ENCODE assay signal across 8 cellular contexts in the genomic region with DNA sequence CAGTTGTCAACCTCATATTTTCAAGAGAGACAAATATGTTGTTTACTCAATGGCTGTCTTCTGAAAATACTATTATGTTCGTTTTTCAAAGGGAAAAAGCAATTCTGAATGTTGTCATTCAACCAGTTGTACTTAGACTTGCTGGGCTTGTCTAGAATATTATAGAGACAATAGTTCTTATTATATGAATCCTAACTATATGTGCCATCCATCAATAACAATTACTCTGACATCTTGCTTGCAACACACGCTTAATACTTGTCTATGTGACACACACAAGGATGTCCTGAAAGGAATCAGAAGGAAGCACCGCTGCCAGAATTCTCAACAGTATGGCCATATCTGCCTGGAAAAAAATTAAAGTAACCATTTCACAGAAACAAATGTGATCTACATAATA.
"Had no signal": no experiment of that assay in that cellular context is flagged by ENCODE, and none has a peak within 500 bp of the region (broad histone marks: within the 10 kb centered on the region; RNA-seq: fewer than 3 reads in every experiment).

No MANE protein-coding gene starts in this region.

- H3K27ac ChIP-seq: GM23248 had no signal

- H3K4me1 ChIP-seq: HAP-1 had no signal

- DNase-seq: GM23248, GOT3, H9, HCEC 1CT, HFFc6 had no signal

- H3K4me3 ChIP-seq: GM23248, GM23338, HAP-1 had no signal

- H3K9ac ChIP-seq: GM23248 had no signal

- H3K9me3 ChIP-seq: HAP-1 had no signal

- H3K36me3 ChIP-seq: HAP-1 had no signal

- H3K4me2 ChIP-seq: GM23338 had no signal

- ATAC-seq: GM23338, HCT116 had no signal

- H2AFZ ChIP-seq: GM23248, GM23338 had no signal
